ENCODE assay signal across 21 cellular contexts in the genomic region with DNA sequence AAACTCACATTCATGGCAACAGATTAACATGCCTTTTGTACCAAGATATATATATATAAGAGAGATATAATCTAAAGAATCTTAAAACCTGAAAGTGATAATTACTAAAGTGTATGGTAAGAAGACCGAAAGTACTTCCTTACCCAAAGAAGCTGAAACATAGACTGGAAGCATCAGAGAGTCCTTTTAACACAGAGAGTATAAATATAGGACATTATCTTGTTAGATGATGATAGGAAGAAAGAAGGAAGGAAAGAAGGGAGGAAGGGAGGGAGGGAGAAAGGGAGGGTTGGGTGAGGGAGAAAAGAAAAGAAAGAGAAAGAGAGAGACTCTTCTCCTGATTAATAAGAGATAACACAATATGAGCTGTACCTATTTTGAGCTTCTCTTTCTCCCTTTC.
"Had no signal": no experiment of that assay in that cellular context is flagged by ENCODE, and none has a peak within 500 bp of the region (broad histone marks: within the 10 kb centered on the region; RNA-seq: fewer than 3 reads in every experiment).

No MANE protein-coding gene starts in this region.

- H3K4me3 ChIP-seq: colonic mucosa, esophagus squamous epithelium, gastroesophageal sphincter, prostate gland, sigmoid colon, skin epidermis, stomach, thoracic aorta, transverse colon had no signal

- ATAC-seq: gastroesophageal sphincter; naive thymus-derived CD4-positive, alpha-beta T cell had no signal

- H3K9me3 Mint-ChIP-seq: immature natural killer cell; naive thymus-derived CD4-positive, alpha-beta T cell; nephron progenitor cell had no signal

- H3K27me3 ChIP-seq: colonic mucosa, esophagus squamous epithelium, gastroesophageal sphincter, sigmoid colon, stomach, transverse colon had no signal

- H3K4me1 Mint-ChIP-seq: nephron progenitor cell had no signal

- H3K9me3 ChIP-seq: colonic mucosa, esophagus squamous epithelium, gastroesophageal sphincter, prostate gland, sigmoid colon, stomach, thoracic aorta, transverse colon had no signal

- H3K27ac ChIP-seq: colonic mucosa, esophagus squamous epithelium, gastroesophageal sphincter, parathyroid adenoma, prostate gland, sigmoid colon, skin epidermis, stomach, thoracic aorta, transverse colon had no signal

- H3K36me3 ChIP-seq: colonic mucosa, prostate gland had no signal

- H3K79me2 ChIP-seq: parathyroid adenoma had no signal

- FAIRE-seq: keratinocyte had no signal

- H3K4me3 Mint-ChIP-seq: immature natural killer cell; naive thymus-derived CD4-positive, alpha-beta T cell; nephron progenitor cell had no signal

- H3K27me3 Mint-ChIP-seq: naive thymus-derived CD4-positive, alpha-beta T cell had no signal

- H3K9ac ChIP-seq: parathyroid adenoma had no signal

- H2AFZ ChIP-seq: parathyroid adenoma had no signal

- H3K4me1 ChIP-seq: colonic mucosa, parathyroid adenoma, prostate gland had no signal

- DNase-seq: colonic mucosa; dermis blood vessel endothelial cell; esophagus squamous epithelium; foreskin fibroblast; glutamatergic neuron; immature natural killer cell; naive thymus-derived CD4-positive, alpha-beta T cell; nephron progenitor cell; sigmoid colon; stimulated activated CD4-positive, alpha-beta T cell treated with anti-CD3 and anti-CD28 coated beads, Interleukin-2, amount 100 ng/mL, for 24 hours; stimulated activated CD4-positive, alpha-beta T cell treated with anti-CD3 and anti-CD28 coated beads, Interleukin-4, amount 100 ng/mL, for 4 hours; stimulated activated naive CD4-positive, alpha-beta T cell; stomach; substantia nigra; transverse colon had no signal
